ENCODE assay signal across 13 cellular contexts in genomic region chr5:132691755-132692631, GRCh38. TPM values are rescaled to one million over a fixed set of nuclear protein-coding genes. Genes with fewer than 3 reads are reported as not detected.
DNase-seq lines count a peak whose midpoint lies in the region; ATAC-seq, FAIRE-seq and TF ChIP-seq lines count a peak whose summit lies in the region.
"Not testable (repeated sequence)": the region's sequence is repeated elsewhere in the genome, so short reads cannot be mapped to it uniquely, and the experiment has no call there.
"Had no signal": no experiment of that assay in that cellular context is flagged by ENCODE, and none has a peak within 500 bp of the region (broad histone marks: within the 10 kb centered on the region; RNA-seq: fewer than 3 reads in every experiment).

No MANE protein-coding gene starts in this region.

- CTCF ChIA-PET in CD8-positive, alpha-beta memory T cell (lab: Charles Lee); K562 (lab: Yijun Ruan, JAX; ENCODE audit: low intra/inter-chr PET ratio): not testable (repeated sequence)
- CTCF ChIA-PET in PC-9 (lab: Charles Lee): interaction anchor here (0.7 kb wide), 1 partner anchor 29 kb away, joined by 3 read pairs; no protein-coding TSS in a partner anchor

- H3K27me3 ChIP-seq in CD8-positive, alpha-beta memory T cell (ENCODE audit: insufficient read depth, low read length, poor library complexity, severe bottlenecking); GM23248 (replicated peaks; ENCODE audit: insufficient read depth); PC-9 (ENCODE audit: insufficient read depth, low read depth); K562 (ENCODE audit: control insufficient read depth in 2 of 2, insufficient read depth in 2 of 2, low read length in 2 of 2); keratinocyte (ENCODE audit: control insufficient read depth, extremely low read depth, insufficient read depth, low read length): not testable (repeated sequence)

- not testable (repeated sequence) for BruUV-seq in PC-9 (replicated peaks; lab: Mats Ljungman, UMichigan); K562 (replicated peaks; lab: Mats Ljungman, UMichigan)

- H3K27ac ChIP-seq in CD8-positive, alpha-beta memory T cell (ENCODE audit: low read depth, low read length); PC-9; K562 (ENCODE audit: extremely low read depth, low read depth, low read length): not testable (repeated sequence)
- H3K27ac ChIP-seq in GM23248: peak overlapping the region; percentile 51
- H3K27ac ChIP-seq in keratinocyte (ENCODE audit: control insufficient read depth, insufficient read depth, low read length): peak overlapping the region; percentile 58

- not testable (repeated sequence) for H3K4me3 ChIP-seq in CD8-positive, alpha-beta memory T cell (ENCODE audit: low read length); GM23248; PC-9; K562; keratinocyte (ENCODE audit: control insufficient read depth in 2 of 3, extremely low read depth in 1 of 3, insufficient read depth in 2 of 3, low read depth in 1 of 3, low read length in 3 of 3)

- dilution Hi-C loops in keratinocyte (cut with MboI; ENCODE audit: extremely low pct_ligation_motif_present, low sequenced_read_pairs): not testable (repeated sequence)

- H2AFZ ChIP-seq in GM23248 (0 out of 2 replicates have a peak overlapping the region, but pooled peaks have one; percentile 42), PC-9 (peak overlapping the region; percentile 25; the same call in 1 of the 2 replicates)
- not testable (repeated sequence) for H2AFZ ChIP-seq in K562 (ENCODE audit: low read depth, low read length); keratinocyte (ENCODE audit: control insufficient read depth, low read length)

- H3K9ac ChIP-seq in GM23248: peak overlapping the region; percentile 22; the same call in 1 of the 2 replicates
- not testable (repeated sequence) for H3K9ac ChIP-seq in K562 (ENCODE audit: insufficient read depth in 1 of 2, low read depth in 2 of 2, low read length in 2 of 2); keratinocyte (ENCODE audit: control insufficient read depth, extremely low read depth, insufficient read depth, low read length)

- peaks cover 29 to 32% (median 30%) of the 10 kb centered on the region in 3 donors for H3K4me1 Mint-ChIP-seq in CD8-positive, alpha-beta memory T cell
- peaks cover 25% of the 10 kb centered on the region for H3K4me1 Mint-ChIP-seq in activated CD4-positive, alpha-beta T cell treated with anti-CD3 and anti-CD28 coated beads, Interleukin-2, amount 10 ng/mL, durations not matched to agents 24 days and 14 days
- peaks cover 29% of the 10 kb centered on the region for H3K4me1 Mint-ChIP-seq in activated T-cell treated with anti-CD3 and anti-CD28 coated beads, Interleukin-2, amount 50 U/mL, for 72 hours (ENCODE audit: low read depth)

- not testable (repeated sequence) for TF ChIP-seq EP300 in K562 (IDR thresholded peaks at IDR 0.05; ENCODE audit: low read length)

- not testable (repeated sequence) for H3K27me3 Mint-ChIP-seq in CD8-positive, alpha-beta memory T cell; activated CD4-positive, alpha-beta T cell treated with anti-CD3 and anti-CD28 coated beads, Interleukin-2, amount 10 ng/mL, durations not matched to agents 24 days and 14 days; activated T-cell treated with anti-CD3 and anti-CD28 coated beads, Interleukin-2, amount 50 U/mL, for 72 hours (ENCODE audit: low read depth)

- not testable (repeated sequence) for TF ChIP-seq POLR2A in K562 (conservative IDR thresholded peaks at IDR 0.05)

- H3K4me3 Mint-ChIP-seq in CD8-positive, alpha-beta memory T cell; activated T-cell treated with anti-CD3 and anti-CD28 coated beads, Interleukin-2, amount 50 U/mL, for 72 hours: not testable (repeated sequence)
- peak overlapping the region; percentile 1 for H3K4me3 Mint-ChIP-seq in activated CD4-positive, alpha-beta T cell treated with anti-CD3 and anti-CD28 coated beads, Interleukin-2, amount 10 ng/mL, durations not matched to agents 24 days and 14 days

- H3K36me3 Mint-ChIP-seq in CD8-positive, alpha-beta memory T cell: peaks cover 0 to 31% (median 6%) of the 10 kb centered on the region in 3 donors
- peaks cover 32% of the 10 kb centered on the region for H3K36me3 Mint-ChIP-seq in activated CD4-positive, alpha-beta T cell treated with anti-CD3 and anti-CD28 coated beads, Interleukin-2, amount 10 ng/mL, durations not matched to agents 24 days and 14 days (ENCODE audit: low read depth)
- not testable (repeated sequence) for H3K36me3 Mint-ChIP-seq in activated T-cell treated with anti-CD3 and anti-CD28 coated beads, Interleukin-2, amount 50 U/mL, for 72 hours (ENCODE audit: insufficient read depth in 2 of 2)

- TF ChIP-seq CTCF in PC-9 (conservative IDR thresholded peaks at IDR 0.05); K562 (IDR thresholded peaks at IDR 0.05 in 2 of 3, conservative IDR thresholded peaks at IDR 0.05 in 1 of 3; ENCODE audit: insufficient read depth in 2 of 3, low read depth in 1 of 3, low read length in 3 of 3); keratinocyte (optimal IDR thresholded peaks at IDR 0.05 in 1 of 3, IDR thresholded peaks at IDR 0.05 in 1 of 3, conservative IDR thresholded peaks at IDR 0.05 in 1 of 3; ENCODE audit: extremely low read depth in 1 of 3, insufficient read depth in 2 of 3, low read length in 3 of 3): not testable (repeated sequence)

- H3F3A ChIP-seq in GM23248 (ENCODE audit: insufficient read depth); PC-9 (ENCODE audit: insufficient read depth, low read depth): not testable (repeated sequence)

- H3K36me3 ChIP-seq in CD8-positive, alpha-beta memory T cell (ENCODE audit: insufficient read depth, low read length); GM23248 (ENCODE audit: low read depth); PC-9 (ENCODE audit: low read depth); K562 (ENCODE audit: control insufficient read depth, insufficient read depth, low read length); keratinocyte (ENCODE audit: control insufficient read depth in 2 of 2, extremely low read depth in 1 of 2, insufficient read depth in 2 of 2, low read length in 2 of 2): not testable (repeated sequence)

- not testable (repeated sequence) for H4K20me1 ChIP-seq in GM23248 (ENCODE audit: insufficient read depth); PC-9 (ENCODE audit: insufficient read depth); K562 (replicated peaks; ENCODE audit: control insufficient read depth, insufficient read depth, low read length); keratinocyte (ENCODE audit: control insufficient read depth, extremely low read depth, insufficient read depth, low read length)

- H3K9me3 ChIP-seq in CD8-positive, alpha-beta memory T cell (ENCODE audit: low read length); GM23248 (ENCODE audit: low read depth); PC-9 (ENCODE audit: insufficient read depth, low read depth); K562 (replicated peaks; ENCODE audit: control insufficient read depth, insufficient read depth, low read depth, low read length); keratinocyte (ENCODE audit: control insufficient read depth, low read depth, low read length): not testable (repeated sequence)

- TF ChIP-seq RAD21 in K562 (CRISPR knock-in tag; conservative IDR thresholded peaks at IDR 0.05 in 1 of 2, IDR thresholded peaks at IDR 0.05 in 1 of 2): not testable (repeated sequence)

- not testable (repeated sequence) for H3K9me2 ChIP-seq in GM23248 (ENCODE audit: insufficient read depth); PC-9 (ENCODE audit: insufficient read depth)

- H3K4me2 ChIP-seq in GM23248 (ENCODE audit: unreplicated experiment); PC-9; K562 (ENCODE audit: insufficient read depth, low read length); keratinocyte (ENCODE audit: control insufficient read depth, extremely low read depth, insufficient read depth, low read depth, low read length): not testable (repeated sequence)

- peak overlapping the region; percentile 25 to 63 (median 32) for H3K27ac Mint-ChIP-seq in CD8-positive, alpha-beta memory T cell
- peak overlapping the region; percentile 23 for H3K27ac Mint-ChIP-seq in activated CD4-positive, alpha-beta T cell treated with anti-CD3 and anti-CD28 coated beads, Interleukin-2, amount 10 ng/mL, durations not matched to agents 24 days and 14 days
- peak overlapping the region; percentile 77 for H3K27ac Mint-ChIP-seq in activated T-cell treated with anti-CD3 and anti-CD28 coated beads, Interleukin-2, amount 50 U/mL, for 72 hours

- H3K79me2 ChIP-seq in GM23248 (ENCODE audit: insufficient read depth); PC-9 (ENCODE audit: low read depth); K562 (ENCODE audit: control insufficient read depth, insufficient read depth, low read length); keratinocyte (ENCODE audit: control insufficient read depth, insufficient read depth, low read length): not testable (repeated sequence)

- WGBS in GM23248 (ENCODE audit: low coverage in 1 of 2, low lambda C conversion rate in 2 of 2, missing lambda C conversion rate in 2 of 2), 2 experiments: 85 to 86% methylated on average over 5 of the region's 5 CpGs
- 56% methylated on average over 5 of the region's 5 CpGs for WGBS in K562 (ENCODE audit: insufficient coverage, low coverage, missing lambda C conversion rate)

- ATAC-seq in activated T-cell treated with anti-CD3 and anti-CD28 coated beads, Interleukin-2, amount 50 U/mL, for 72 hours (replicated peaks in 1 of 2): not testable (repeated sequence)
- ATAC-seq in K562: 0 out of 3 replicates have a peak, but pooled peaks have one; percentile 20

- not testable (repeated sequence) for H3K9me3 Mint-ChIP-seq in CD8-positive, alpha-beta memory T cell; activated CD4-positive, alpha-beta T cell treated with anti-CD3 and anti-CD28 coated beads, Interleukin-2, amount 10 ng/mL, durations not matched to agents 24 days and 14 days; activated T-cell treated with anti-CD3 and anti-CD28 coated beads, Interleukin-2, amount 50 U/mL, for 72 hours

- not testable (repeated sequence) for FAIRE-seq in K562 (lab: Jason Lieb, UNC); keratinocyte (lab: Jason Lieb, UNC)

- not testable (repeated sequence) for DNase-seq in CD8-positive, alpha-beta memory T cell; GM23248; PC-9; activated CD4-positive, alpha-beta T cell treated with anti-CD3 and anti-CD28 coated beads, Interleukin-2, amount 10 ng/mL, durations not matched to agents 24 days and 14 days; activated T-cell treated with anti-CD3 and anti-CD28 coated beads, Interleukin-2, amount 50 U/mL, for 72 hours; K562 (ENCODE audit: extremely low read depth in 1 of 4, low spot score in 3 of 4); keratinocyte (ENCODE audit: low read depth, low spot score)

- in situ Hi-C loops in GM23248 (cut with MboI); K562 (cut with MboI): not testable (repeated sequence)

- H3K4me1 ChIP-seq in CD8-positive, alpha-beta memory T cell (ENCODE audit: insufficient read depth, low read length): peaks cover 18% of the 10 kb centered on the region
- peaks cover 16% of the 10 kb centered on the region for H3K4me1 ChIP-seq in GM23248 (ENCODE audit: insufficient read depth)
- H3K4me1 ChIP-seq in PC-9 (replicated peaks; ENCODE audit: insufficient read depth); keratinocyte (ENCODE audit: control insufficient read depth, extremely low read depth, insufficient read depth, low read length): not testable (repeated sequence)
- H3K4me1 ChIP-seq in K562 (replicated peaks in 1 of 2; ENCODE audit: control insufficient read depth in 2 of 2, insufficient read depth in 2 of 2, low read length in 2 of 2): peaks cover 4 to 14% of the 10 kb centered on the region in 2 experiments; a peak in 4 of 5 replicates

- POLR2A ChIA-PET in CD8-positive, alpha-beta memory T cell (lab: Charles Lee); PC-9 (lab: Charles Lee; ENCODE audit: unreplicated experiment); K562 (lab: Yijun Ruan, JAX): not testable (repeated sequence)

- not testable (repeated sequence) for H3K9me1 ChIP-seq in K562 (ENCODE audit: control insufficient read depth, insufficient read depth, low read length); keratinocyte (ENCODE audit: control insufficient read depth, extremely low read depth, insufficient read depth, low read length)

- intact Hi-C loops in PC-9 (cut with micrococcal nuclease; ENCODE audit: unreplicated experiment): loop anchor here (5.0 kb wide), 1 partner anchor 510 kb away; no protein-coding TSS in a partner anchor
- intact Hi-C loops in activated CD4-positive, alpha-beta T cell treated with anti-CD3 and anti-CD28 coated beads, Interleukin-2, amount 10 ng/mL, durations not matched to agents 24 days and 14 days (cut with micrococcal nuclease); K562 (cut with micrococcal nuclease): not testable (repeated sequence)

RNA-seq across cellular contexts. Expression of gene IL4, which starts 18.2 kb away (rescaled TPM):
- 1 to 10 TPM; 6.4 to 6.8 TPM for total RNA-seq in CD8-positive, alpha-beta memory T cell
- polyA plus RNA-seq in CD8-positive, alpha-beta memory T cell: not detected
- total RNA-seq in GM23248 (2014; rRNA removed; shearing (Covaris generic)): not detected in 2 replicates
- 0.34 TPM in 1 of 2 replicates, not detected in the other for polyA plus RNA-seq in GM23248 (2016; fragmentation: Nextera tagmentation; extraction: Ambion mirVana)
- total RNA-seq in PC-9 (2021): not detected in 2 replicates
- 20.5 and 21.2 TPM in 2 replicates for total RNA-seq in activated CD4-positive, alpha-beta T cell treated with anti-CD3 and anti-CD28 coated beads, Interleukin-2, amount 10 ng/mL, durations not matched to agents 24 days and 14 days
- 1 to 10 TPM; 1.2 to 1.5 TPM for total RNA-seq in activated T-cell treated with anti-CD3 and anti-CD28 coated beads, Interleukin-2, amount 50 U/mL, for 72 hours
- not detected in 2 replicates for total RNA-seq in K562 (2011; cell fraction: chromatin; rRNA removed; ENCODE audit: low replicate concordance)
- not detected in 2 replicates for total RNA-seq in K562 (2011; cell fraction: nucleolus; rRNA removed)
- total RNA-seq in K562 (2011; cell fraction: nucleoplasm; rRNA removed): not detected in 2 replicates
- not detected in 2 replicates for total RNA-seq in K562 (2014; rRNA removed)
- total RNA-seq in K562 (2014; rRNA removed; fragmentation: Illumina TruSeq; extraction: Trizol): not detected in 2 replicates
- total RNA-seq in K562 (2015; rRNA removed; fragmentation: Illumina TruSeq; extraction: Trizol): not detected in 2 replicates
- not detected in 2 replicates for total RNA-seq in K562 (2021)
- polyA plus RNA-seq in K562 (2011; rRNA removed): not detected in 2 replicates
- 0.49 TPM in 1 of 2 replicates, not detected in the other for polyA plus RNA-seq in K562 (2011; cell fraction: cytosol; rRNA removed)
- polyA plus RNA-seq in K562 (2011; cell fraction: nucleus; rRNA removed): not detected in 2 replicates
- polyA plus RNA-seq in K562 (2012): not detected in 2 replicates
- not detected in 2 replicates for polyA plus RNA-seq in K562 (2014; fragmentation: Illumina TruSeq; extraction: Trizol)
- under 1 TPM; 0.22 to 0.62 TPM for polyA plus RNA-seq in K562 (2014; fragmentation: Nextera tagmentation; extraction: Ambion mirVana)
- not detected in 2 replicates for polyA plus RNA-seq in K562 (2014; rRNA removed)
- not detected in 2 replicates for polyA minus RNA-seq in K562 (2011; rRNA and poly(A)+ RNA removed)
- polyA minus RNA-seq in K562 (2011; cell fraction: cytosol; rRNA and poly(A)+ RNA removed): not detected in 2 replicates
- polyA minus RNA-seq in K562 (2011; cell fraction: nucleus; rRNA and poly(A)+ RNA removed): not detected in 2 replicates
- polyA plus RNA-seq in keratinocyte: not detected in 3 replicates
- not detected for polyA plus RNA-seq in keratinocyte (2011; ENCODE audit: low read depth)
- polyA plus RNA-seq in keratinocyte (2011; cell fraction: cytosol; rRNA removed): not detected in 2 replicates
- polyA plus RNA-seq in keratinocyte (2011; cell fraction: nucleus; rRNA removed): not detected in 2 replicates
- polyA plus RNA-seq in keratinocyte (2012; ENCODE audit: low replicate concordance): not detected in 2 replicates
- not detected in 3 replicates for polyA minus RNA-seq in keratinocyte
- not detected for polyA minus RNA-seq in keratinocyte (2011; cell fraction: cytosol; rRNA and poly(A)+ RNA removed)
- polyA minus RNA-seq in keratinocyte (2011; cell fraction: nucleus; rRNA and poly(A)+ RNA removed): not detected in 2 replicates
- total RNA-seq: Caco-2; CD4-positive, alpha-beta T cell; H4; MCF 10A; OCI-LY7; SJCRH30 had no signal

RNA-seq across cellular contexts. Expression of gene IL13, which starts 34.0 kb away (rescaled TPM):
- total RNA-seq in CD8-positive, alpha-beta memory T cell: 10 to 100 TPM; 65.3 to 69.0 TPM
- not detected for polyA plus RNA-seq in CD8-positive, alpha-beta memory T cell
- not detected in 2 replicates for total RNA-seq in GM23248 (2014; rRNA removed; shearing (Covaris generic))
- polyA plus RNA-seq in GM23248 (2016; fragmentation: Nextera tagmentation; extraction: Ambion mirVana) (not detected in 2 replicates), K562 (2011; rRNA removed) (0.04 TPM in 1 of 2 replicates, not detected in the other), K562 (2014; fragmentation: Illumina TruSeq; extraction: Trizol) (not detected in 2 replicates), K562 (2014; fragmentation: Nextera tagmentation; extraction: Ambion mirVana) (not detected), K562 (2014; rRNA removed) (not detected in 2 replicates), keratinocyte (not detected in 3 replicates)
- total RNA-seq in PC-9 (2021) (not detected in 2 replicates), K562 (2014; rRNA removed) (not detected in 2 replicates), K562 (2014; rRNA removed; fragmentation: Illumina TruSeq; extraction: Trizol) (not detected in 2 replicates), K562 (2015; rRNA removed; fragmentation: Illumina TruSeq; extraction: Trizol) (not detected in 2 replicates), K562 (2021) (not detected in 2 replicates)
- total RNA-seq in activated CD4-positive, alpha-beta T cell treated with anti-CD3 and anti-CD28 coated beads, Interleukin-2, amount 10 ng/mL, durations not matched to agents 24 days and 14 days: 231 and 239 TPM in 2 replicates
- total RNA-seq in activated T-cell treated with anti-CD3 and anti-CD28 coated beads, Interleukin-2, amount 50 U/mL, for 72 hours: 10 to 100 TPM in 1 of 2 donors, 1 to 10 TPM in 1; 8.0 to 16.3 TPM
- total RNA-seq in K562 (2011; cell fraction: chromatin; rRNA removed; ENCODE audit: low replicate concordance): not detected in 2 replicates
- not detected in 2 replicates for total RNA-seq in K562 (2011; cell fraction: nucleolus; rRNA removed)
- total RNA-seq in K562 (2011; cell fraction: nucleoplasm; rRNA removed): not detected in 2 replicates
- not detected in 2 replicates for polyA plus RNA-seq in K562 (2011; cell fraction: cytosol; rRNA removed)
- polyA plus RNA-seq in K562 (2011; cell fraction: nucleus; rRNA removed): not detected in 2 replicates
- polyA plus RNA-seq in K562 (2012): 0.10 TPM in 1 of 2 replicates, not detected in the other
- not detected in 2 replicates for polyA minus RNA-seq in K562 (2011; rRNA and poly(A)+ RNA removed)
- not detected in 2 replicates for polyA minus RNA-seq in K562 (2011; cell fraction: cytosol; rRNA and poly(A)+ RNA removed)
- not detected in 2 replicates for polyA minus RNA-seq in K562 (2011; cell fraction: nucleus; rRNA and poly(A)+ RNA removed)
- polyA plus RNA-seq in keratinocyte (2011; ENCODE audit: low read depth): not detected
- polyA plus RNA-seq in keratinocyte (2011; cell fraction: cytosol; rRNA removed): not detected in 2 replicates
- polyA plus RNA-seq in keratinocyte (2011; cell fraction: nucleus; rRNA removed): 0.11 and 0.39 TPM in 2 replicates
- polyA plus RNA-seq in keratinocyte (2012; ENCODE audit: low replicate concordance): 0.14 TPM in 1 of 2 replicates, not detected in the other
- 0.63 TPM in 1 of 3 replicates, not detected in the others for polyA minus RNA-seq in keratinocyte
- polyA minus RNA-seq in keratinocyte (2011; cell fraction: cytosol; rRNA and poly(A)+ RNA removed): not detected
- 0.42 TPM in 1 of 2 replicates, not detected in the other for polyA minus RNA-seq in keratinocyte (2011; cell fraction: nucleus; rRNA and poly(A)+ RNA removed)
- total RNA-seq: Caco-2, H4, MCF 10A, OCI-LY7, SJCRH30 had no signal

RNA-seq across cellular contexts. Expression of gene KIF3A, which starts 45.4 kb away (rescaled TPM):
- 10 to 100 TPM; 21.1 to 23.3 TPM for total RNA-seq in CD8-positive, alpha-beta memory T cell
- 15.9 TPM for polyA plus RNA-seq in CD8-positive, alpha-beta memory T cell
- total RNA-seq in GM23248 (2014; rRNA removed; shearing (Covaris generic)): 6.8 TPM in 2 replicates
- polyA plus RNA-seq in GM23248 (2016; fragmentation: Nextera tagmentation; extraction: Ambion mirVana) (13.9 and 18.8 TPM in 2 replicates), K562 (2011; rRNA removed) (3.5 and 5.3 TPM in 2 replicates), K562 (2014; fragmentation: Illumina TruSeq; extraction: Trizol) (4.5 and 6.0 TPM in 2 replicates), K562 (2014; fragmentation: Nextera tagmentation; extraction: Ambion mirVana) (1 to 10 TPM; 1.5 TPM), K562 (2014; rRNA removed) (5.4 and 7.8 TPM in 2 replicates), keratinocyte (7.0 to 15.4 TPM (median 8.6 TPM) in 3 replicates)
- total RNA-seq in PC-9 (2021) (10.1 and 15.2 TPM in 2 replicates), K562 (2014; rRNA removed) (2.6 and 4.1 TPM in 2 replicates), K562 (2014; rRNA removed; fragmentation: Illumina TruSeq; extraction: Trizol) (7.2 and 8.3 TPM in 2 replicates), K562 (2015; rRNA removed; fragmentation: Illumina TruSeq; extraction: Trizol) (7.6 and 9.4 TPM in 2 replicates), K562 (2021) (5.1 and 7.1 TPM in 2 replicates)
- 44.2 and 51.9 TPM in 2 replicates for total RNA-seq in activated CD4-positive, alpha-beta T cell treated with anti-CD3 and anti-CD28 coated beads, Interleukin-2, amount 10 ng/mL, durations not matched to agents 24 days and 14 days
- total RNA-seq in activated T-cell treated with anti-CD3 and anti-CD28 coated beads, Interleukin-2, amount 50 U/mL, for 72 hours: 10 to 100 TPM; 20.0 to 26.9 TPM
- 4.8 and 16.7 TPM in 2 replicates for total RNA-seq in K562 (2011; cell fraction: chromatin; rRNA removed; ENCODE audit: low replicate concordance)
- total RNA-seq in K562 (2011; cell fraction: nucleolus; rRNA removed): 1.2 and 3.0 TPM in 2 replicates
- total RNA-seq in K562 (2011; cell fraction: nucleoplasm; rRNA removed): 2.9 and 6.9 TPM in 2 replicates
- polyA plus RNA-seq in K562 (2011; cell fraction: cytosol; rRNA removed): 0.97 and 1.3 TPM in 2 replicates
- polyA plus RNA-seq in K562 (2011; cell fraction: nucleus; rRNA removed): 2.2 and 2.6 TPM in 2 replicates
- polyA plus RNA-seq in K562 (2012): 1.8 and 3.3 TPM in 2 replicates
- 9.3 and 10.6 TPM in 2 replicates for polyA minus RNA-seq in K562 (2011; rRNA and poly(A)+ RNA removed)
- polyA minus RNA-seq in K562 (2011; cell fraction: cytosol; rRNA and poly(A)+ RNA removed): 1.9 and 4.0 TPM in 2 replicates
- 3.6 and 4.4 TPM in 2 replicates for polyA minus RNA-seq in K562 (2011; cell fraction: nucleus; rRNA and poly(A)+ RNA removed)
- 37.2 TPM for polyA plus RNA-seq in keratinocyte (2011; ENCODE audit: low read depth)
- polyA plus RNA-seq in keratinocyte (2011; cell fraction: cytosol; rRNA removed): 4.6 and 8.6 TPM in 2 replicates
- polyA plus RNA-seq in keratinocyte (2011; cell fraction: nucleus; rRNA removed): 12.4 and 17.4 TPM in 2 replicates
- polyA plus RNA-seq in keratinocyte (2012; ENCODE audit: low replicate concordance): 7.6 and 10.3 TPM in 2 replicates
- 3.2 to 22.9 TPM (median 6.9 TPM) in 3 replicates for polyA minus RNA-seq in keratinocyte
- 7.7 TPM for polyA minus RNA-seq in keratinocyte (2011; cell fraction: cytosol; rRNA and poly(A)+ RNA removed)
- 10.1 and 16.6 TPM in 2 replicates for polyA minus RNA-seq in keratinocyte (2011; cell fraction: nucleus; rRNA and poly(A)+ RNA removed)

RNA-seq across cellular contexts. Expression of gene CCNI2, which starts 55.2 kb away (rescaled TPM):
- 1 to 10 TPM; 8.8 to 9.1 TPM for total RNA-seq in CD8-positive, alpha-beta memory T cell
- polyA plus RNA-seq in CD8-positive, alpha-beta memory T cell: 3.4 TPM
- total RNA-seq in GM23248 (2014; rRNA removed; shearing (Covaris generic)): not detected in 2 replicates
- polyA plus RNA-seq in GM23248 (2016; fragmentation: Nextera tagmentation; extraction: Ambion mirVana): 0.51 and 0.73 TPM in 2 replicates
- 1.2 and 1.7 TPM in 2 replicates for total RNA-seq in PC-9 (2021)
- 39.5 and 42.7 TPM in 2 replicates for total RNA-seq in activated CD4-positive, alpha-beta T cell treated with anti-CD3 and anti-CD28 coated beads, Interleukin-2, amount 10 ng/mL, durations not matched to agents 24 days and 14 days
- total RNA-seq in activated T-cell treated with anti-CD3 and anti-CD28 coated beads, Interleukin-2, amount 50 U/mL, for 72 hours: 1 to 10 TPM; 3.4 to 4.6 TPM
- not detected in 2 replicates for total RNA-seq in K562 (2011; cell fraction: chromatin; rRNA removed; ENCODE audit: low replicate concordance)
- not detected in 2 replicates for total RNA-seq in K562 (2011; cell fraction: nucleolus; rRNA removed)
- total RNA-seq in K562 (2011; cell fraction: nucleoplasm; rRNA removed): 0.23 TPM in 1 of 2 replicates, not detected in the other
- 0.05 TPM in 1 of 2 replicates, not detected in the other for total RNA-seq in K562 (2014; rRNA removed)
- total RNA-seq in K562 (2014; rRNA removed; fragmentation: Illumina TruSeq; extraction: Trizol): not detected in 2 replicates
- not detected in 2 replicates for total RNA-seq in K562 (2015; rRNA removed; fragmentation: Illumina TruSeq; extraction: Trizol)
- 0.18 TPM in 1 of 2 replicates, not detected in the other for total RNA-seq in K562 (2021)
- 0.05 and 0.06 TPM in 2 replicates for polyA plus RNA-seq in K562 (2011; rRNA removed)
- polyA plus RNA-seq in K562 (2011; cell fraction: cytosol; rRNA removed): 0.06 and 0.13 TPM in 2 replicates
- polyA plus RNA-seq in K562 (2011; cell fraction: nucleus; rRNA removed): 0.36 and 1.1 TPM in 2 replicates
- 1.4 and 11.1 TPM in 2 replicates for polyA plus RNA-seq in K562 (2012)
- polyA plus RNA-seq in K562 (2014; fragmentation: Illumina TruSeq; extraction: Trizol): 0.06 TPM in 1 of 2 replicates, not detected in the other
- polyA plus RNA-seq in K562 (2014; fragmentation: Nextera tagmentation; extraction: Ambion mirVana): 1 to 10 TPM; 1.6 to 1.7 TPM
- polyA plus RNA-seq in K562 (2014; rRNA removed): not detected in 2 replicates
- polyA minus RNA-seq in K562 (2011; rRNA and poly(A)+ RNA removed): not detected in 2 replicates
- polyA minus RNA-seq in K562 (2011; cell fraction: cytosol; rRNA and poly(A)+ RNA removed): not detected in 2 replicates
- 0.54 TPM in 1 of 2 replicates, not detected in the other for polyA minus RNA-seq in K562 (2011; cell fraction: nucleus; rRNA and poly(A)+ RNA removed)
- 0.05 to 0.14 TPM in 2 of 3 replicates, not detected in the other for polyA plus RNA-seq in keratinocyte
- polyA plus RNA-seq in keratinocyte (2011; ENCODE audit: low read depth): not detected
- polyA plus RNA-seq in keratinocyte (2011; cell fraction: cytosol; rRNA removed): 0.02 and 0.04 TPM in 2 replicates
- polyA plus RNA-seq in keratinocyte (2011; cell fraction: nucleus; rRNA removed): 0.05 and 0.37 TPM in 2 replicates
- polyA plus RNA-seq in keratinocyte (2012; ENCODE audit: low replicate concordance): 0.15 and 1.5 TPM in 2 replicates
- polyA minus RNA-seq in keratinocyte: 0.10 to 0.13 TPM in 2 of 3 replicates, not detected in the other
- not detected for polyA minus RNA-seq in keratinocyte (2011; cell fraction: cytosol; rRNA and poly(A)+ RNA removed)
- not detected in 2 replicates for polyA minus RNA-seq in keratinocyte (2011; cell fraction: nucleus; rRNA and poly(A)+ RNA removed)
- total RNA-seq: H4, OCI-LY7, SJCRH30 had no signal

Comparison
In these comparisons a context has a peak if more than half of its experiments do, and no peak if none do; other contexts are left out.
1. H3K27ac Mint-ChIP-seq: peak in every context shown above with its lines; median percentile 77 in activated T-cell treated with anti-CD3 and anti-CD28 coated beads, Interleukin-2, amount 50 U/mL, for 72 hours; 32 in CD8-positive, alpha-beta memory T cell; 23 in activated CD4-positive, alpha-beta T cell treated with anti-CD3 and anti-CD28 coated beads, Interleukin-2, amount 10 ng/mL, durations not matched to agents 24 days and 14 days.